ENCODE assay signal across 11 cellular contexts in the genomic region with DNA sequence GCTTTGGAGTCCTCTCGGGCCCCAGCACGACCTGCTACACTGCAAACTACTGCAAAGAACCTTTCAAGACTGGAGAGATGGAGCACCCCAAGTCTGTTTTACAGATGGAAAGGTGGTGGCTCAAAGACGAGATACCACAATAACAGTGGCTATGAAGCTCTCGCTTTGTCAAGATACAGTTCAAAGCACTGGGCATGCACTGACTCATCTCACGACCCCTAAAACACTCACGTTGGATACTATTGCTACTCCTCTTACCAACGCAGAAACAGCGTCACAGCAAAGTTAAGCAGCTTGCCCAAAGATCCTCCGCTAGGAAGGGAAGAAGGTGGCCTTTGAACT. TPM values are rescaled to one million over a fixed set of nuclear protein-coding genes. Genes with fewer than 3 reads are reported as not detected.
DNase-seq lines count a peak whose midpoint lies in the region; ATAC-seq and TF ChIP-seq lines count a peak whose summit lies in the region.
"Had no signal": no experiment of that assay in that cellular context is flagged by ENCODE, and none has a peak within 500 bp of the region (broad histone marks: within the 10 kb centered on the region; RNA-seq: fewer than 3 reads in every experiment).

No MANE protein-coding gene starts in this region.

- peaks cover 0 to 3% (median 0%) of the 10 kb centered on the region in 3 donors for H3K36me3 Mint-ChIP-seq in CD8-positive, alpha-beta memory T cell
- no peaks in the 10 kb centered on the region for H3K36me3 Mint-ChIP-seq in IgD-negative memory B cell
- H3K36me3 Mint-ChIP-seq in neural progenitor cell = no peaks in the 10 kb centered on the region

- H2AFZ ChIP-seq in neural progenitor cell (replicated peaks) = peak overlapping the region; percentile 50

- no peak overlapping the region for H3K9ac ChIP-seq in neural progenitor cell

- peaks cover 34% of the 10 kb centered on the region for H3K4me1 ChIP-seq in CD8-positive, alpha-beta memory T cell (ENCODE audit: insufficient read depth, low read length)
- no peaks in the 10 kb centered on the region for H3K4me1 ChIP-seq in breast epithelium
- peaks cover 6% of the 10 kb centered on the region for H3K4me1 ChIP-seq in neural progenitor cell

- no peaks in the 10 kb centered on the region for H3K9me3 ChIP-seq in CD8-positive, alpha-beta memory T cell (ENCODE audit: low read length)
- H3K9me3 ChIP-seq in breast epithelium (no peaks in the 10 kb centered on the region), neural progenitor cell (ENCODE audit: low read depth) (no peaks in the 10 kb centered on the region)
- H3K9me3 ChIP-seq: testis had no signal

- H3K4me3 ChIP-seq in CD8-positive, alpha-beta memory T cell (ENCODE audit: low read length) = peak overlapping the region; percentile 82
- peak overlapping the region; percentile 21 to 57 (median 37) for H3K4me3 ChIP-seq in breast epithelium
- no peak overlapping the region for H3K4me3 ChIP-seq in neural progenitor cell

- CTCF ChIA-PET in CD8-positive, alpha-beta memory T cell (lab: Charles Lee) = interaction anchor here (0.7 to 6.0 kb wide), 12 partner anchors 10 to 142 kb away, joined by 3 to 119 read pairs (median 6); partner anchors contain the start of genes LAIR1 and LENG8

- H3K27me3 ChIP-seq in CD8-positive, alpha-beta memory T cell (ENCODE audit: insufficient read depth, low read length, poor library complexity, severe bottlenecking) = no peaks in the 10 kb centered on the region
- H3K27me3 ChIP-seq in breast epithelium (peaks cover 0 to 52% of the 10 kb centered on the region in 2 donors), neural progenitor cell (peaks cover 51% of the 10 kb centered on the region)
- H3K27me3 ChIP-seq: testis had no signal

- no peaks in the 10 kb centered on the region for H4K20me1 ChIP-seq in neural progenitor cell (ENCODE audit: low read depth)

- TF ChIP-seq CTCF in breast epithelium (IDR thresholded peaks at IDR 0.05) = no peak
- TF ChIP-seq CTCF in neural progenitor cell (IDR thresholded peaks at IDR 0.05) = no peak

- no peak for DNase-seq in CD8-positive, alpha-beta memory T cell
- DNase-seq in breast epithelium (ENCODE audit: low spot score in 2 of 2) (no peak), neural progenitor cell (ENCODE audit: low spot score) (no peak), NCI-H82 (lab: John Stamatoyannopoulos, UW) (no peak), NCI-H1930 (lab: John Stamatoyannopoulos, UW) (no peak)
- DNase-seq: cerebellar nuclear complex had no signal

- H3K4me3 Mint-ChIP-seq in CD8-positive, alpha-beta memory T cell = peak overlapping the region; percentile 85 to 96 (median 89)
- H3K4me3 Mint-ChIP-seq in IgD-negative memory B cell (peak overlapping the region; percentile 86 to 97 (median 91)), neural progenitor cell (peak overlapping the region; percentile 73)

- no peak for TF ChIP-seq POLR2A in breast epithelium (IDR thresholded peaks at IDR 0.05)

- no peak for ATAC-seq in HG02938 (IDR thresholded peaks at IDR 0.05; ENCODE audit: unreplicated experiment)
- ATAC-seq in HG02678 (IDR thresholded peaks at IDR 0.05; ENCODE audit: unreplicated experiment) = no peak

- no peaks in the 10 kb centered on the region for H3K36me3 ChIP-seq in CD8-positive, alpha-beta memory T cell (ENCODE audit: insufficient read depth, low read length)
- H3K36me3 ChIP-seq in breast epithelium = no peaks in the 10 kb centered on the region
- no peaks in the 10 kb centered on the region for H3K36me3 ChIP-seq in neural progenitor cell

- H3K79me2 ChIP-seq in neural progenitor cell (ENCODE audit: low read depth) = no peaks in the 10 kb centered on the region

- POLR2A ChIA-PET in CD8-positive, alpha-beta memory T cell (lab: Charles Lee) = interaction anchor here (0.5 to 1.9 kb wide), 6 partner anchors 11 to 251 kb away, joined by 3 to 19 read pairs (median 4); partner anchors contain the start of gene CNOT3

- H3K4me2 ChIP-seq in neural progenitor cell = peak overlapping the region; percentile 57

- H3K27ac ChIP-seq in CD8-positive, alpha-beta memory T cell (ENCODE audit: low read depth, low read length) = peak overlapping the region; percentile 58
- H3K27ac ChIP-seq in breast epithelium (no peak overlapping the region), neural progenitor cell (no peak overlapping the region)
- H3K27ac ChIP-seq: testis had no signal

- H3F3A ChIP-seq in neural progenitor cell (ENCODE audit: low read depth) = peaks cover 6% of the 10 kb centered on the region

- intact Hi-C loops in breast epithelium (cut with DNase I; ENCODE audit: low total_unique reads) = no loop called here

- peaks cover 4 to 9% of the 10 kb centered on the region in 2 donors for H3K27me3 Mint-ChIP-seq in CD8-positive, alpha-beta memory T cell
- peaks cover 12% of the 10 kb centered on the region for H3K27me3 Mint-ChIP-seq in IgD-negative memory B cell
- H3K27me3 Mint-ChIP-seq in neural progenitor cell (ENCODE audit: insufficient read depth, low read depth) = peaks cover 15% of the 10 kb centered on the region

- peaks cover 32 to 47% (median 40%) of the 10 kb centered on the region in 3 donors for H3K4me1 Mint-ChIP-seq in CD8-positive, alpha-beta memory T cell
- H3K4me1 Mint-ChIP-seq in IgD-negative memory B cell = peaks cover 35 to 39% (median 35%) of the 10 kb centered on the region in 3 donors
- peaks cover 18% of the 10 kb centered on the region for H3K4me1 Mint-ChIP-seq in neural progenitor cell

- H3K27ac Mint-ChIP-seq in CD8-positive, alpha-beta memory T cell = peak overlapping the region; percentile 56 to 93 (median 86)
- H3K27ac Mint-ChIP-seq in IgD-negative memory B cell (peak overlapping the region; percentile 76 to 98 (median 93)), neural progenitor cell (no peak overlapping the region)

- H3K9me3 Mint-ChIP-seq in CD8-positive, alpha-beta memory T cell = no peaks in the 10 kb centered on the region
- H3K9me3 Mint-ChIP-seq in IgD-negative memory B cell (no peaks in the 10 kb centered on the region), neural progenitor cell (no peaks in the 10 kb centered on the region)

RNA-seq across cellular contexts. Expression of gene LAIR1, which starts 24.0 kb away (rescaled TPM):
- 10 to 100 TPM; 12.9 to 13.1 TPM for total RNA-seq in CD8-positive, alpha-beta memory T cell
- polyA plus RNA-seq in CD8-positive, alpha-beta memory T cell = 110 TPM
- polyA plus RNA-seq in IgD-negative memory B cell = 59.1 TPM
- 10 to 100 TPM; 11.8 to 44.5 (median 23.1) TPM for total RNA-seq in breast epithelium
- total RNA-seq in neural progenitor cell (ENCODE audit: low replicate concordance) = not detected in 2 replicates
- total RNA-seq: G401 had no signal

RNA-seq across cellular contexts. Expression of gene TTYH1, which starts 26.5 kb away (rescaled TPM):
- under 1 TPM in 1 of 2 experiments, not detected in 1; 0.66 TPM for total RNA-seq in CD8-positive, alpha-beta memory T cell
- not detected for polyA plus RNA-seq in CD8-positive, alpha-beta memory T cell
- polyA plus RNA-seq in IgD-negative memory B cell = 0.16 TPM
- total RNA-seq in breast epithelium (1 to 10 TPM in 2 of 3 donors, under 1 TPM in 1; 0.48 to 4.6 (median 4.0) TPM), neural progenitor cell (ENCODE audit: low replicate concordance) (34.2 and 128 TPM in 2 replicates)

RNA-seq across cellular contexts. Expression of gene LILRA4, which starts 49.8 kb away (rescaled TPM):
- not detected for total RNA-seq in CD8-positive, alpha-beta memory T cell
- not detected for polyA plus RNA-seq in CD8-positive, alpha-beta memory T cell
- polyA plus RNA-seq in IgD-negative memory B cell = 6.4 TPM
- 1 to 10 TPM in 1 of 3 donors, not detected in 2; 4.5 TPM for total RNA-seq in breast epithelium
- total RNA-seq in neural progenitor cell (ENCODE audit: low replicate concordance) = not detected in 2 replicates
- total RNA-seq: G401 had no signal

Comparison
In these comparisons a context has a peak if more than half of its experiments do, and no peak if none do; other contexts are left out.
1. RNA of gene LAIR1, which starts 24.0 kb away (total RNA-seq): 11.8 to 44.5 TPM in breast epithelium and 12.9 to 13.1 TPM in CD8-positive, alpha-beta memory T cell; not detected in neural progenitor cell; every median in the first group is over 10 times any median in the second.
2. Peak in every context shown above with its lines, with median percentiles within 50 percentile points of each other: H3K4me3 Mint-ChIP-seq.